22 cellular contexts compared by ENCODE assay signal in the genomic region with DNA sequence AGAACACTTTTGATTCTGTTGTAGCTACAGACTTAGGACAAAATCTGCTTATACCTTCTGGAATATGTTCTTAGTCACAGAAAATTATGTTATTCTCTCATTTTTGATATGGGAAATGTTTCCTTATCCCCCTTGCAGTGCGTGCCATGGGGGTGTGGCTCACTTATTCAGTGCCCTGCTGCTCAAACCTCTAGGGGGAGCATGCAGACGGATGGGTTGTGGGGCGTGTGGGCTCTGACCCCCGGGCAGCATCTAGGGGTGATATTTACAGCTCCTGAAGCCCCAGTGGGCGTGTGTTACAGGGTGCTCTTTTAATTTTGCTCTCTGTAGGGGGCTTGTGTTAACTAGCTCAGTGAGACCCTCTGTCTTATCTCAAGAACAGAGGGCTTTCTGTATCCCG.
DNase-seq lines count a peak whose midpoint lies in the region; ATAC-seq and TF ChIP-seq lines count a peak whose summit lies in the region.
"Had no signal": no experiment of that assay in that cellular context is flagged by ENCODE, and none has a peak within 500 bp of the region (broad histone marks: within the 10 kb centered on the region; RNA-seq: fewer than 3 reads in every experiment).

No MANE protein-coding gene starts in this region.

- H3K9me3 Mint-ChIP-seq in WTC11 (peaks cover 15% of the 10 kb centered on the region), neural progenitor cell (no peaks in the 10 kb centered on the region)
- H3K9me3 Mint-ChIP-seq: activated naive CD4-positive, alpha-beta T cell treated with anti-CD3 and anti-CD28 coated beads, Interleukin-2, amount 50 U/mL, for 24 hours; dendritic cell treated with granulocyte-macrophage colony-stimulating factor and Interleukin-4, amounts not matched to agents 40 ng/mL and 50 ng/mL, for 4 days had no signal

- no peaks in the 10 kb centered on the region for H3F3A ChIP-seq in neural progenitor cell (ENCODE audit: low read depth)

- H3K9me2 ChIP-seq in HCT116 (ENCODE audit: insufficient read depth): no peaks in the 10 kb centered on the region

- H3K9me3 ChIP-seq in HCT116 (ENCODE audit: control insufficient read depth in 1 of 2, insufficient read depth in 1 of 2, low read depth in 1 of 2, low read length in 2 of 2) (no peaks in the 10 kb centered on the region), neural progenitor cell (ENCODE audit: low read depth) (no peaks in the 10 kb centered on the region)
- H3K9me3 ChIP-seq: lower lobe of right lung, right atrium auricular region, thyroid gland had no signal

- no peak overlapping the region for H3K9ac ChIP-seq in HCT116 (ENCODE audit: low read length)
- H3K9ac ChIP-seq in neural progenitor cell: no peak overlapping the region

- RAD21 ChIA-PET in HCT116 (lab: Charles Lee; ENCODE audit: low non-redundant PET in 1 of 2, low total read pairs in 2 of 2, uncharacterized antibody in 2 of 2, unreplicated experiment in 2 of 2): no interaction called here

- no peaks in the 10 kb centered on the region for H3K36me3 ChIP-seq in HCT116 (ENCODE audit: control insufficient read depth in 1 of 2, insufficient read depth in 2 of 2, low read length in 2 of 2)
- H3K36me3 ChIP-seq in neural progenitor cell: no peaks in the 10 kb centered on the region
- H3K36me3 ChIP-seq: lower lobe of right lung, right atrium auricular region, thyroid gland had no signal

- H2AFZ ChIP-seq in HCT116 (ENCODE audit: low read depth, low read length, poor library complexity, severe bottlenecking) (no peak overlapping the region), neural progenitor cell (replicated peaks) (no peak overlapping the region)

- ATAC-seq in HCT116: peak; percentile 87
- peak; percentile 78 for ATAC-seq in WTC11
- no peak for ATAC-seq in GM21367 (IDR thresholded peaks at IDR 0.05; ENCODE audit: unreplicated experiment)
- ATAC-seq in HG03460 (IDR thresholded peaks at IDR 0.05; ENCODE audit: unreplicated experiment): no peak
- ATAC-seq: lower lobe of right lung; stimulated activated naive B cell treated with anti-CD40 and anti-IgM and Interleukin-4, amounts not matched to agents 10 μg/mL and 1 μg/mL and 100 μg/mL, for 72 hours had no signal

- peak in 2 of 3 experiments; percentile 62 to 69; a peak in 4 of 6 replicates for TF ChIP-seq CTCF in HCT116 (IDR thresholded peaks at IDR 0.05 in 2 of 3, conservative IDR thresholded peaks at IDR 0.05 in 1 of 3; ENCODE audit: borderline replicate concordance in 1 of 3, insufficient read depth in 1 of 3, low read depth in 2 of 3, low read length in 2 of 3)
- 0 out of 2 replicates have a peak, but pooled peaks have one; percentile 24 for TF ChIP-seq CTCF in WTC11 (IDR thresholded peaks at IDR 0.05)
- peak; percentile 24 for TF ChIP-seq CTCF in neural progenitor cell (IDR thresholded peaks at IDR 0.05)

- DNase-seq in DMS53 (lab: John Stamatoyannopoulos, UW) (peak; percentile 6), DMS53 treated with DMSO at 0.1 percent for 48 hours (lab: John Stamatoyannopoulos, UW; ENCODE audit: unreplicated experiment) (no peak), HCT116 (ENCODE audit: low read depth, low spot score) (no peak), WTC11 (ENCODE audit: low spot score) (peak; percentile 24), neural progenitor cell (ENCODE audit: low spot score) (no peak), NCI-H774 (lab: John Stamatoyannopoulos, UW) (no peak)
- DNase-seq: activated CD4-positive, alpha-beta T cell treated with anti-CD3 and anti-CD28 coated beads, Interleukin-2, amount 50 U/mL, for 4 hours; C1 segment of cervical spinal cord; DMS79; erythroblast; lower lobe of right lung; NCI-H2029 treated with DMSO at 0.1 percent for 48 hours; occipital lobe; SHP77 treated with DMSO at 0.1 percent for 48 hours; stimulated activated CD4-positive, alpha-beta T cell treated with anti-CD3 and anti-CD28 coated beads, Interleukin-15, amount 100 ng/mL, for 24 hours; stimulated activated naive B cell treated with anti-CD40 and anti-IgM and Interleukin-4, amounts not matched to agents 10 μg/mL and 1 μg/mL and 100 μg/mL, for 72 hours; thyroid gland had no signal

- H3K27ac ChIP-seq in HCT116 (ENCODE audit: low read depth, low read length) (no peak overlapping the region), neural progenitor cell (no peak overlapping the region)
- H3K27ac ChIP-seq: lower lobe of right lung, right atrium auricular region, thyroid gland had no signal

- H3K4me3 ChIP-seq in HCT116 (replicated peaks in 1 of 2; ENCODE audit: low read depth in 1 of 2, low read length in 2 of 2) (no peak overlapping the region), neural progenitor cell (no peak overlapping the region)
- H3K4me3 ChIP-seq: lower lobe of right lung, right atrium auricular region, thyroid gland had no signal

- H3K4me3 Mint-ChIP-seq in WTC11 (no peak overlapping the region), neural progenitor cell (no peak overlapping the region)
- H3K4me3 Mint-ChIP-seq: activated naive CD4-positive, alpha-beta T cell treated with anti-CD3 and anti-CD28 coated beads, Interleukin-2, amount 50 U/mL, for 24 hours; dendritic cell treated with granulocyte-macrophage colony-stimulating factor and Interleukin-4, amounts not matched to agents 40 ng/mL and 50 ng/mL, for 4 days; stimulated activated naive B cell treated with anti-CD40 and anti-IgM and Interleukin-4, amounts not matched to agents 10 μg/mL and 1 μg/mL and 100 μg/mL, for 72 hours had no signal

- H3K27ac Mint-ChIP-seq in WTC11 (no peak overlapping the region), neural progenitor cell (no peak overlapping the region)
- H3K27ac Mint-ChIP-seq: activated naive CD4-positive, alpha-beta T cell treated with anti-CD3 and anti-CD28 coated beads, Interleukin-2, amount 50 U/mL, for 24 hours; dendritic cell treated with granulocyte-macrophage colony-stimulating factor and Interleukin-4, amounts not matched to agents 40 ng/mL and 50 ng/mL, for 4 days; stimulated activated naive B cell treated with anti-CD40 and anti-IgM and Interleukin-4, amounts not matched to agents 10 μg/mL and 1 μg/mL and 100 μg/mL, for 72 hours had no signal

- H3K4me1 Mint-ChIP-seq in WTC11 (peaks cover 4% of the 10 kb centered on the region; the same call in 1 of the 2 replicates), neural progenitor cell (no peaks in the 10 kb centered on the region)
- H3K4me1 Mint-ChIP-seq: activated naive CD4-positive, alpha-beta T cell treated with anti-CD3 and anti-CD28 coated beads, Interleukin-2, amount 50 U/mL, for 24 hours; stimulated activated naive B cell treated with anti-CD40 and anti-IgM and Interleukin-4, amounts not matched to agents 10 μg/mL and 1 μg/mL and 100 μg/mL, for 72 hours had no signal

- H3K36me3 Mint-ChIP-seq in WTC11: no peaks in the 10 kb centered on the region
- no peaks in the 10 kb centered on the region for H3K36me3 Mint-ChIP-seq in neural progenitor cell
- H3K36me3 Mint-ChIP-seq: activated naive CD4-positive, alpha-beta T cell treated with anti-CD3 and anti-CD28 coated beads, Interleukin-2, amount 50 U/mL, for 24 hours; stimulated activated naive B cell treated with anti-CD40 and anti-IgM and Interleukin-4, amounts not matched to agents 10 μg/mL and 1 μg/mL and 100 μg/mL, for 72 hours had no signal

- no peaks in the 10 kb centered on the region for H3K27me3 ChIP-seq in HCT116 (ENCODE audit: insufficient read depth, low read length)
- no peaks in the 10 kb centered on the region for H3K27me3 ChIP-seq in neural progenitor cell
- H3K27me3 ChIP-seq: right atrium auricular region, thyroid gland had no signal

- no TSS peak for BruUV-seq in HCT116 (replicated peaks; lab: Mats Ljungman, UMichigan)

- H3K79me2 ChIP-seq in HCT116 (ENCODE audit: insufficient read depth, low read length): no peaks in the 10 kb centered on the region
- no peaks in the 10 kb centered on the region for H3K79me2 ChIP-seq in neural progenitor cell (ENCODE audit: low read depth)

- POLR2A ChIA-PET in HCT116 (lab: Charles Lee) (no interaction called here), WTC11 (lab: Charles Lee) (no interaction called here)

- no peak for TF ChIP-seq POLR2A in HCT116 (IDR thresholded peaks at IDR 0.05; ENCODE audit: borderline replicate concordance, extremely low read depth, insufficient read depth, insufficient read length)

- H3K4me2 ChIP-seq in HCT116 (ENCODE audit: low read length) (no peak overlapping the region), neural progenitor cell (no peak overlapping the region)

- H3K27me3 Mint-ChIP-seq in WTC11 (ENCODE audit: low read depth) (no peaks in the 10 kb centered on the region), neural progenitor cell (ENCODE audit: insufficient read depth, low read depth) (peaks cover 2% of the 10 kb centered on the region)

- intact Hi-C loops in HCT116 (cut with micrococcal nuclease): no loop called here

- H3K4me1 ChIP-seq in HCT116 (ENCODE audit: control insufficient read depth in 1 of 2, insufficient read depth in 2 of 2, low read length in 2 of 2): no peaks in the 10 kb centered on the region
- H3K4me1 ChIP-seq in neural progenitor cell: no peaks in the 10 kb centered on the region
- H3K4me1 ChIP-seq: lower lobe of right lung, right atrium auricular region, thyroid gland had no signal

- no peak for TF ChIP-seq RAD21 in HCT116 (IDR thresholded peaks at IDR 0.05; ENCODE audit: low read depth)

- CTCF ChIA-PET in HCT116 (lab: Charles Lee) (interaction anchor here (0.7 kb wide), 1 partner anchor 87 kb away, joined by 3 read pairs; no protein-coding TSS in a partner anchor), WTC11 (lab: Charles Lee) (interaction anchor here (0.6 to 1.5 kb wide), 7 partner anchors 12 to 453 kb away, joined by 3 to 6 read pairs (median 3); no protein-coding TSS in a partner anchor)

- no peaks in the 10 kb centered on the region for H4K20me1 ChIP-seq in HCT116 (ENCODE audit: insufficient read depth)
- H4K20me1 ChIP-seq in neural progenitor cell (ENCODE audit: low read depth): no peaks in the 10 kb centered on the region

TF ChIP-seq in HCT116, 20 proteins besides CTCF, POLR2A, EP300 and RAD21 (continues in another document):
- TF ChIP-seq SRF (IDR thresholded peaks at IDR 0.05; ENCODE audit: low read depth): no peak
- TF ChIP-seq JUND (IDR thresholded peaks at IDR 0.05): no peak
- no peak for TF ChIP-seq EZH2phosphoT487 (IDR thresholded peaks at IDR 0.05; ENCODE audit: borderline replicate concordance)
- TF ChIP-seq ELF1 (IDR thresholded peaks at IDR 0.05; ENCODE audit: borderline replicate concordance, low read depth): no peak
- TF ChIP-seq EGR1 (IDR thresholded peaks at IDR 0.05; ENCODE audit: low read depth): no peak

Comparison
In these comparisons a context has a peak if more than half of its experiments do, and no peak if none do; other contexts are left out.
1. DNase-seq: peak in DMS53 (single experiment) and WTC11 (single experiment); none in DMS53 treated with DMSO at 0.1 percent for 48 hours (single experiment), HCT116 (single experiment), neural progenitor cell (single experiment) and NCI-H774 (single experiment).
2. ATAC-seq: peak in HCT116 (single experiment) and WTC11 (single experiment); none in GM21367 (single experiment) and HG03460 (single experiment).
3. Peak in every context shown above with its lines, with median percentiles within 50 percentile points of each other: CTCF ChIP-seq.